In the genomic region with DNA sequence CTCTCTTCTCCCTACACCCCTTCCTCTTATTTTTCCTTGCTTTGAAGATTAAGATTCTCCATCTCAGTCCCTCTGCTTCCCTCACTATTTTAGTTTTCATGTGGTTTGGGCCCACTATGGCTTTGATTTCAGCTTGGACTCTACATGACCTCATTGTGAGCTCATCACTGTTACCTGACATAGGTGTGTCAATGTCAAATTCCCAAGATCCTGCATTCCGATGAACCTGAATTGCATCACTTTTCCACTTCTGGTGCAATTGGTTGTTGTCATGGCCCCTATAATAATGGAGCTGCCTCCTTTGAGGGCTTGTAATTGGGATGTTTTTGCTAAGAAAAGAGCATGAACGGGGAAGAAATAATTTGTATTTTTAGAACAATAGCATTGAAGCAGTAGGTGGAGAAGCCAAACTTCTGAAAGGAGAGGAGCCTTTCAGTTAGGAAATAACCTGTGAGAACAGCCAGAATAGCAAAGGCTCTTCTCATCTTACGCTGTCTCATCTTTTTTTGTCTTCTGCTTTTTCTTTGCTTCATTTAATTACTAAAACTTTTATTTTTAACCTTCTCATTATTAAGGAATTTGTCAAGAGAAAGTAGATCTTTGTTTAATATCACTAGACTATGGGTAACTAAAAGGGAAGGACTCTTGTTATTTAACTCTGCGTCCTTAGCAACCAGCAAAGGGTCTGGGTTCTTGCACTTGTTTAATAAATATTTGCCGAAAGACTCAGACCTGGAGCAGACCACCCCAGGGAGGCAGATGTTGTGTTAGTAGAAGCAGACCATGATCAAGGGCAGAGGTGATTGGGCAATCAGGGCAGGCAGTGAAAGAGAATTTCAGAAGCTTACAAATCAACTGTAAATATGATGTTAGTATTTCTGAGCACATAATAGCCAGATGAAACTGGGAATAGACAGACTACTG, we compare ENCODE assay signal across 2 cellular contexts.
TF ChIP-seq lines count a peak whose summit lies in the region.

No MANE protein-coding gene starts in this region.

TF ChIP-seq in GM23338, 12 proteins besides CTCF, POLR2A, EP300 and RAD21 (continues in another document):
- TF ChIP-seq, protein P1, sequence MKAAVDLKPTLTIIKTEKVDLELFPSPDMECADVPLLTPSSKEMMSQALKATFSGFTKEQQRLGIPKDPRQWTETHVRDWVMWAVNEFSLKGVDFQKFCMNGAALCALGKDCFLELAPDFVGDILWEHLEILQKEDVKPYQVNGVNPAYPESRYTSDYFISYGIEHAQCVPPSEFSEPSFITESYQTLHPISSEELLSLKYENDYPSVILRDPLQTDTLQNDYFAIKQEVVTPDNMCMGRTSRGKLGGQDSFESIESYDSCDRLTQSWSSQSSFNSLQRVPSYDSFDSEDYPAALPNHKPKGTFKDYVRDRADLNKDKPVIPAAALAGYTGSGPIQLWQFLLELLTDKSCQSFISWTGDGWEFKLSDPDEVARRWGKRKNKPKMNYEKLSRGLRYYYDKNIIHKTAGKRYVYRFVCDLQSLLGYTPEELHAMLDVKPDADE (IDR thresholded peaks at IDR 0.05), result no peak
- TF ChIP-seq JUNB (IDR thresholded peaks at IDR 0.05; ENCODE audit: unreplicated experiment) (no peak), ZNF114 (CRISPR knock-in tag; IDR thresholded peaks at IDR 0.05) (no peak), EZH2phosphoT487 (IDR thresholded peaks at IDR 0.05; ENCODE audit: unreplicated experiment) (no peak), REST (IDR thresholded peaks at IDR 0.05; ENCODE audit: unreplicated experiment) (no peak), ZNF331 (CRISPR knock-in tag; IDR thresholded peaks at IDR 0.05; ENCODE audit: low read depth) (no peak), POLR2AphosphoS5 (IDR thresholded peaks at IDR 0.05; ENCODE audit: low read depth) (no peak), CREB1 (CRISPR knock-in tag; IDR thresholded peaks at IDR 0.05; ENCODE audit: low read depth) (no peak), NANOG (IDR thresholded peaks at IDR 0.05; ENCODE audit: borderline replicate concordance) (no peak), EZH2 (IDR thresholded peaks at IDR 0.05; ENCODE audit: low read depth, unreplicated experiment) (no peak), STAT1 (IDR thresholded peaks at IDR 0.05; ENCODE audit: unreplicated experiment) (no peak)

TF ChIP-seq in SK-N-SH, 30 proteins besides CTCF, POLR2A, EP300 and RAD21 (continued from another document):
- TF ChIP-seq PBX3 (IDR thresholded peaks at IDR 0.05) (no peak), MAX (IDR thresholded peaks at IDR 0.05; ENCODE audit: low read depth) (no peak)
- TF ChIP-seq, protein P2, sequence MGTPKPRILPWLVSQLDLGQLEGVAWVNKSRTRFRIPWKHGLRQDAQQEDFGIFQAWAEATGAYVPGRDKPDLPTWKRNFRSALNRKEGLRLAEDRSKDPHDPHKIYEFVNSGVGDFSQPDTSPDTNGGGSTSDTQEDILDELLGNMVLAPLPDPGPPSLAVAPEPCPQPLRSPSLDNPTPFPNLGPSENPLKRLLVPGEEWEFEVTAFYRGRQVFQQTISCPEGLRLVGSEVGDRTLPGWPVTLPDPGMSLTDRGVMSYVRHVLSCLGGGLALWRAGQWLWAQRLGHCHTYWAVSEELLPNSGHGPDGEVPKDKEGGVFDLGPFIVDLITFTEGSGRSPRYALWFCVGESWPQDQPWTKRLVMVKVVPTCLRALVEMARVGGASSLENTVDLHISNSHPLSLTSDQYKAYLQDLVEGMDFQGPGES (IDR thresholded peaks at IDR 0.05; ENCODE audit: low read depth, low read length), result no peak
